In genomic region chr6:15420959-15421438, GRCh38 we compare ENCODE assay signal across 8 cellular contexts.
DNase-seq lines count a peak whose midpoint lies in the region; ATAC-seq and TF ChIP-seq lines count a peak whose summit lies in the region.

No MANE protein-coding gene starts in this region.

- H3K36me3 ChIP-seq in CD4-positive, alpha-beta memory T cell (ENCODE audit: insufficient read depth, low read length), result no peaks in the 10 kb centered on the region
- H3K36me3 ChIP-seq in Peyer's patch (no peaks in the 10 kb centered on the region), uterus (no peaks in the 10 kb centered on the region)

- H3K27ac Mint-ChIP-seq in CD4-positive, alpha-beta memory T cell, result peak overlapping the region in 6 of 7 donors; percentile 3 to 91 (median 52)

- CTCF ChIA-PET in CD4-positive, alpha-beta memory T cell (lab: Charles Lee; ENCODE audit: partially characterized antibody), result interaction anchor here (0.9 to 1.0 kb wide), 3 partner anchors 10 to 174 kb away, joined by 3 to 4 read pairs (median 4); no protein-coding TSS in a partner anchor

- ATAC-seq in GM19455 (IDR thresholded peaks at IDR 0.05; ENCODE audit: unreplicated experiment) (peak; percentile 78), HG03469 (IDR thresholded peaks at IDR 0.05; ENCODE audit: unreplicated experiment) (peak; percentile 43)

- TF ChIP-seq POLR2A in Peyer's patch (IDR thresholded peaks at IDR 0.05) (no peak), uterus (IDR thresholded peaks at IDR 0.05) (no peak), erythroblast (IDR thresholded peaks at IDR 0.05; ENCODE audit: low read length) (no peak)

- peaks cover 0 to 38% (median 29%) of the 10 kb centered on the region in 8 donors for H3K9me3 Mint-ChIP-seq in CD4-positive, alpha-beta memory T cell

- no peaks in the 10 kb centered on the region for H3K27me3 Mint-ChIP-seq in CD4-positive, alpha-beta memory T cell

- peaks cover 0 to 3% of the 10 kb centered on the region in 2 donors for H3K9me3 ChIP-seq in CD4-positive, alpha-beta memory T cell (ENCODE audit: control insufficient read depth in 1 of 2, low read length in 2 of 2)
- H3K9me3 ChIP-seq in Peyer's patch (peaks cover 0 to 5% (median 0%) of the 10 kb centered on the region in 4 donors), uterus (peaks cover 0 to 8% of the 10 kb centered on the region in 2 donors)

- H3K27me3 ChIP-seq in CD4-positive, alpha-beta memory T cell (ENCODE audit: insufficient read depth, low read length), result no peaks in the 10 kb centered on the region
- H3K27me3 ChIP-seq in Peyer's patch (no peaks in the 10 kb centered on the region), uterus (no peaks in the 10 kb centered on the region)

- TF ChIP-seq CTCF in Peyer's patch (IDR thresholded peaks at IDR 0.05) (no peak), uterus (IDR thresholded peaks at IDR 0.05) (no peak)

- peaks cover 40 to 58% (median 48%) of the 10 kb centered on the region in 4 donors for H3K4me1 Mint-ChIP-seq in CD4-positive, alpha-beta memory T cell

- no peak for DNase-seq in CD4-positive, alpha-beta memory T cell
- DNase-seq in dermis blood vessel endothelial cell (peak; percentile 65), Peyer's patch (no peak), NCI-H1105 (lab: John Stamatoyannopoulos, UW) (no peak), uterus (no peak), erythroblast (lab: John Stamatoyannopoulos, UW) (no peak)

- intact Hi-C loops in CD4-positive, alpha-beta memory T cell (cut with micrococcal nuclease), result no loop called here
- intact Hi-C loops in uterus (cut with DNase I; ENCODE audit: low total_unique reads), result no loop called here

- H3K4me1 ChIP-seq in CD4-positive, alpha-beta memory T cell (ENCODE audit: insufficient read depth, low read length), result peaks cover 24% of the 10 kb centered on the region
- H3K4me1 ChIP-seq in Peyer's patch (peaks cover 0 to 13% (median 2%) of the 10 kb centered on the region in 4 donors), uterus (no peaks in the 10 kb centered on the region)

- no peak overlapping the region for H3K27ac ChIP-seq in CD4-positive, alpha-beta memory T cell (ENCODE audit: low read depth, low read length)
- H3K27ac ChIP-seq in Peyer's patch (peak overlapping the region in 2 of 4 donors; percentile 13 to 63), uterus (no peak overlapping the region)

- H3K4me3 Mint-ChIP-seq in CD4-positive, alpha-beta memory T cell, result peak overlapping the region in 7 of 8 donors; percentile 26 to 72 (median 53)

- POLR2A ChIA-PET in CD4-positive, alpha-beta memory T cell (lab: Charles Lee; ENCODE audit: partially characterized antibody), result interaction anchor here (0.6 to 2.2 kb wide), 3 partner anchors 17 to 74 kb away, joined by 3 to 5 read pairs (median 4); no protein-coding TSS in a partner anchor

- no peak overlapping the region for H3K4me3 ChIP-seq in CD4-positive, alpha-beta memory T cell (ENCODE audit: low read length in 2 of 2)
- no peak overlapping the region for H3K4me3 ChIP-seq in Peyer's patch
- no peak overlapping the region for H3K4me3 ChIP-seq in uterus

- peaks cover 29 to 47% of the 10 kb centered on the region in 2 donors for H3K36me3 Mint-ChIP-seq in CD4-positive, alpha-beta memory T cell
